In the genomic region with DNA sequence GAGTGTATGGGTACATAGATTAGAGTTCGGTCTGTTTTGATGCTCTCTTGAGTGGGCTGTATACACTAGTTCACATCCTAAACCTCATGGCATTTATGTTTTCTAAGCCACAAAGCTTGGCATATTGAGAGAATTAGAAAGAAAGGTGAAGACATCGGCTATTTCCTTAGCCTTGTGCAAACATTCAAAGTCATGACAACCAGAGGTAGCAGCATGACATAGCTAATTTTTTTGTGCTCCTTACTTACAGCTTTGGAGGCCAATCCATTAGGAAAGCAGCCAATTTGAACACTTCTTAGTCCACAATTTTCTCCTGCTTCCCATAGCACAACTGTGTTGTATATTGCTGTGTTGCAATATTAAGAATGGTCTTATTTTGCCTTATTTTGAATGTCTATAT, we compare ENCODE assay signal across 26 cellular contexts. TPM values are rescaled to one million over a fixed set of nuclear protein-coding genes. Genes with fewer than 3 reads are reported as not detected.
"Had no signal": no experiment of that assay in that cellular context is flagged by ENCODE, and none has a peak within 500 bp of the region (broad histone marks: within the 10 kb centered on the region; RNA-seq: fewer than 3 reads in every experiment).

No MANE protein-coding gene starts in this region.

- ATAC-seq: left colon; left ventricle myocardium superior; psoas muscle; sciatic nerve; stimulated activated memory B cell treated with anti-CD40 and anti-IgM and Interleukin-4, amounts not matched to agents 10 μg/mL and 1 μg/mL and 100 μg/mL, for 72 hours; upper lobe of right lung had no signal

- H3K27me3 ChIP-seq: hepatocyte, spleen, testis, tibial nerve, upper lobe of right lung, vagina had no signal

- H3K36me3 ChIP-seq: spleen, tibial nerve, upper lobe of right lung, vagina had no signal

- H3K79me2 ChIP-seq: hepatocyte, parathyroid adenoma had no signal

- H3K9me3 ChIP-seq: psoas muscle, testis, tibial nerve, upper lobe of right lung, vagina had no signal

- H2AFZ ChIP-seq: hepatocyte, parathyroid adenoma had no signal

- H3K4me1 ChIP-seq: parathyroid adenoma, psoas muscle, spleen, testis, tibial nerve, upper lobe of right lung, vagina had no signal

- H3K4me3 ChIP-seq: hepatocyte, psoas muscle, spleen, testis, tibial nerve, upper lobe of right lung, vagina had no signal

- DNase-seq: dermis blood vessel endothelial cell; effector CD4-positive, alpha-beta T cell; foreskin melanocyte; head of caudate nucleus; kidney; left colon; left ventricle myocardium superior; mesendoderm; naive B cell; occipital lobe; psoas muscle; retina; spleen; stimulated activated CD4-positive, alpha-beta T cell treated with anti-CD3 and anti-CD28 coated beads, Interleukin-15, amount 100 ng/mL, for 24 hours; stimulated activated CD4-positive, alpha-beta T cell treated with anti-CD3 and anti-CD28 coated beads, Interleukin-1b, Interleukin-23, amount 100 ng/mL, for 48 hours; stimulated activated CD4-positive, alpha-beta T cell treated with anti-CD3 and anti-CD28 coated beads, Interleukin-4, amount 100 ng/mL, for 24 hours; testis; upper lobe of right lung had no signal

- H3K27ac ChIP-seq: hepatocyte, parathyroid adenoma, psoas muscle, spleen, testis, tibial nerve, upper lobe of right lung, vagina had no signal

- H3K9ac ChIP-seq: parathyroid adenoma had no signal

- H3K4me2 ChIP-seq: hepatocyte had no signal

RNA-seq across cellular contexts. Expression of gene AADAC, which starts 21.5 kb away (rescaled TPM):
- total RNA-seq: dermis blood vessel endothelial cell, kidney, left colon, occipital lobe, sciatic nerve, tibial nerve had no signal

RNA-seq across cellular contexts. Expression of gene AADACL2, which starts 58.7 kb away (rescaled TPM):
- total RNA-seq: dermis blood vessel endothelial cell, kidney, left ventricle myocardium superior, lung microvascular endothelial cell, occipital lobe, psoas muscle, sciatic nerve, skeletal muscle tissue, spleen, testis, upper lobe of right lung had no signal
